Comparison of ENCODE assay signal across 32 cellular contexts in the genomic region with DNA sequence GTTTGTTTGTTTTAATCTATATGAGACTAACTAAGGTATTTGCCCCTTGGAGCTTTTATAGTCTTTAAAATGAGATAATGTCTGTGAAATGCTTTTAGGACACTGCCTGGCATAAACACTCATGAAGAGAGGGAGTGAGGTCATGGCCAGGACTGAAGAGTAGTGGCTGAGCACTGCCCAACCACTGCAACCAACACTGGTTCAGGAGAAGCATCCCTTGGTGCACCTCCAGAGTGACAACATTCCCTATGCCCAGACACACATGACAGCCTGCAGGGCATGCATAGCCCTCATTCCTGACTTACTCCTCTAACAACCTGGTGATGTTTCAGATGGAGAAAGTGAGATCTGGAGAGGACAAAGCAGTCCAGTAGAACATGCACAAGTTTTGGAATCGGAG. TPM values are rescaled to one million over a fixed set of nuclear protein-coding genes. Genes with fewer than 3 reads are reported as not detected.
DNase-seq lines count a peak whose midpoint lies in the region; ATAC-seq, FAIRE-seq and TF ChIP-seq lines count a peak whose summit lies in the region.
"Had no signal": no experiment of that assay in that cellular context is flagged by ENCODE, and none has a peak within 500 bp of the region (broad histone marks: within the 10 kb centered on the region; RNA-seq: fewer than 3 reads in every experiment).

No MANE protein-coding gene starts in this region.

- TF ChIP-seq EP300 in A549 (IDR thresholded peaks at IDR 0.05): no peak

- no peak overlapping the region for H3K9ac ChIP-seq in adipocyte (ENCODE audit: low read length)

- POLR2A ChIA-PET in A549 (lab: Yijun Ruan, JAX): no interaction called here

- H3K27ac ChIP-seq in A549 (peak overlapping the region in 1 of 2 experiments; percentile 61; a peak in 2 of 6 replicates), SJCRH30 (no peak overlapping the region)
- H3K27ac ChIP-seq: cardiac muscle cell, hepatocyte, Peyer's patch, SJSA1, thoracic aorta had no signal

- CTCF ChIA-PET in A549 (lab: Yijun Ruan, JAX): no interaction called here

- no peak for TF ChIP-seq POLR2A in A549 (IDR thresholded peaks at IDR 0.05; ENCODE audit: low read length)

- peaks cover 2% of the 10 kb centered on the region for H3K27me3 Mint-ChIP-seq in glutamatergic neuron (ENCODE audit: unreplicated experiment)
- H3K27me3 Mint-ChIP-seq: activated naive CD4-positive, alpha-beta T cell treated with anti-CD3 and anti-CD28 coated beads, Interleukin-2, amount 50 U/mL, for 24 hours; activated T-helper 17 cell treated with anti-CD3 and anti-CD28 coated beads, Interleukin-2, amount 50 U/mL, for 72 hours had no signal

- ATAC-seq in A549 (no peak), HG02623 (IDR thresholded peaks at IDR 0.05; ENCODE audit: unreplicated experiment) (no peak)
- ATAC-seq: activated T-helper 17 cell treated with anti-CD3 and anti-CD28 coated beads, Interleukin-2, amount 50 U/mL, for 72 hours; effector memory CD8-positive, alpha-beta T cell; esophagus mucosa; natural killer cell had no signal

- H3K4me3 ChIP-seq in A549: no peak overlapping the region
- no peak overlapping the region for H3K4me3 ChIP-seq in adipocyte (ENCODE audit: low read length)
- no peak overlapping the region for H3K4me3 ChIP-seq in SJCRH30
- H3K4me3 ChIP-seq: cardiac muscle cell, hepatocyte, Peyer's patch, SJSA1, thoracic aorta had no signal

- no peak for TF ChIP-seq CTCF in A549 (IDR thresholded peaks at IDR 0.05)
- no peak for TF ChIP-seq CTCF in glutamatergic neuron (IDR thresholded peaks at IDR 0.05; ENCODE audit: partially characterized antibody, unreplicated experiment)

- no peak for FAIRE-seq in A549 (lab: Jason Lieb, UNC)
- FAIRE-seq: A204.1, frontal cortex, GM19239 had no signal

- peaks cover 49% of the 10 kb centered on the region for H3K4me1 ChIP-seq in A549
- H3K4me1 ChIP-seq in adipocyte (ENCODE audit: control insufficient read depth, insufficient read depth, low read length): peaks cover 14% of the 10 kb centered on the region
- H3K4me1 ChIP-seq in SJCRH30: peaks cover 10% of the 10 kb centered on the region; the same call in 1 of the 2 replicates
- H3K4me1 ChIP-seq: Peyer's patch had no signal

- DNase-seq in A549 (ENCODE audit: low read depth in 1 of 2, low spot score in 1 of 2) (peak in 1 of 2 experiments; percentile 36), H4 (ENCODE audit: low spot score) (peak; percentile 78), adipocyte (ENCODE audit: low read depth) (peak; percentile 25), kidney tubule cell (ENCODE audit: low spot score) (peak; percentile 96), SJCRH30 (no peak), glutamatergic neuron (no peak), SHP77 (lab: John Stamatoyannopoulos, UW) (no peak)
- DNase-seq: activated CD4-positive, alpha-beta memory T cell treated with anti-CD3 and anti-CD28 coated beads for 36 hours; activated CD8-positive, alpha-beta memory T cell treated with anti-CD3 and anti-CD28 coated beads, Interleukin-2, amount 50 U/mL, for 48 hours; CD8-positive, alpha-beta memory T cell; cortex of kidney; effector memory CD8-positive, alpha-beta T cell; H9; natural killer cell; NCI-H1092 treated with DMSO at 0.1 percent for 48 hours; NCI-H187 treated with DMSO at 0.1 percent for 48 hours; NCI-H524 treated with DMSO at 0.1 percent for 48 hours; occipital lobe; Peyer's patch had no signal

- H3K27me3 ChIP-seq in adipocyte (replicated peaks; ENCODE audit: control insufficient read depth, insufficient read depth, low read length) (no peaks in the 10 kb centered on the region), SJCRH30 (no peaks in the 10 kb centered on the region)
- H3K27me3 ChIP-seq: cardiac muscle cell, hepatocyte, Peyer's patch, SJSA1 had no signal

- no peaks in the 10 kb centered on the region for H3K36me3 ChIP-seq in adipocyte (ENCODE audit: control insufficient read depth, insufficient read depth, low read length, severe bottlenecking)
- no peaks in the 10 kb centered on the region for H3K36me3 ChIP-seq in SJCRH30
- H3K36me3 ChIP-seq: cardiac muscle cell, Peyer's patch, SJSA1, thoracic aorta had no signal

- TF ChIP-seq RAD21 in A549 (conservative IDR thresholded peaks at IDR 0.05 in 1 of 2, IDR thresholded peaks at IDR 0.05 in 1 of 2): no peak

- H3K4me3 Mint-ChIP-seq in glutamatergic neuron (ENCODE audit: unreplicated experiment): no peak overlapping the region
- H3K4me3 Mint-ChIP-seq: activated CD4-positive, alpha-beta memory T cell treated with anti-CD3 and anti-CD28 coated beads for 36 hours; activated naive CD4-positive, alpha-beta T cell treated with anti-CD3 and anti-CD28 coated beads, Interleukin-2, amount 50 U/mL, for 24 hours; activated T-helper 17 cell treated with anti-CD3 and anti-CD28 coated beads, Interleukin-2, amount 50 U/mL, for 72 hours; B cell; CD8-positive, alpha-beta memory T cell; effector memory CD8-positive, alpha-beta T cell; H9; natural killer cell; stimulated activated naive CD8-positive, alpha-beta T cell treated with anti-CD3 and anti-CD28 coated beads, Interleukin-15, Interleukin-2, amounts not matched to agents 100 ng/mL and 50 ng/mL, for 24 hours had no signal

- peak overlapping the region; percentile 7; the same call in 1 of the 3 replicates for H3K4me2 ChIP-seq in A549
- H3K4me2 ChIP-seq: hepatocyte had no signal

- H3K36me3 Mint-ChIP-seq in glutamatergic neuron (ENCODE audit: unreplicated experiment): no peaks in the 10 kb centered on the region
- H3K36me3 Mint-ChIP-seq: activated CD4-positive, alpha-beta memory T cell treated with anti-CD3 and anti-CD28 coated beads for 36 hours; CD8-positive, alpha-beta memory T cell; natural killer cell had no signal

- 92% methylated on average over 1 of the region's 1 CpG for WGBS in A549 (ENCODE audit: missing lambda C conversion rate)

- H3K4me1 Mint-ChIP-seq in glutamatergic neuron (ENCODE audit: low read depth, unreplicated experiment): peaks cover 2% of the 10 kb centered on the region
- H3K4me1 Mint-ChIP-seq: B cell had no signal

- no peak overlapping the region for H3K27ac Mint-ChIP-seq in glutamatergic neuron (ENCODE audit: unreplicated experiment)
- H3K27ac Mint-ChIP-seq: activated CD4-positive, alpha-beta memory T cell treated with anti-CD3 and anti-CD28 coated beads for 36 hours; activated naive CD4-positive, alpha-beta T cell treated with anti-CD3 and anti-CD28 coated beads, Interleukin-2, amount 50 U/mL, for 24 hours; activated T-helper 17 cell treated with anti-CD3 and anti-CD28 coated beads, Interleukin-2, amount 50 U/mL, for 72 hours; B cell; CD8-positive, alpha-beta memory T cell; effector memory CD8-positive, alpha-beta T cell; H9; natural killer cell; stimulated activated naive CD8-positive, alpha-beta T cell treated with anti-CD3 and anti-CD28 coated beads, Interleukin-15, Interleukin-2, amounts not matched to agents 100 ng/mL and 50 ng/mL, for 24 hours had no signal

- no peaks in the 10 kb centered on the region for H3K9me3 ChIP-seq in A549
- no peaks in the 10 kb centered on the region for H3K9me3 ChIP-seq in adipocyte (ENCODE audit: control insufficient read depth, low read length)
- H3K9me3 ChIP-seq in SJCRH30 (replicated peaks): 0 out of 2 replicates have a peak, but pooled peaks cover 3% of the 10 kb centered on the region
- H3K9me3 ChIP-seq: Peyer's patch, SJSA1, thoracic aorta had no signal

- no peaks in the 10 kb centered on the region for H3K9me3 Mint-ChIP-seq in glutamatergic neuron (ENCODE audit: unreplicated experiment)
- H3K9me3 Mint-ChIP-seq: activated CD4-positive, alpha-beta memory T cell treated with anti-CD3 and anti-CD28 coated beads for 36 hours; activated naive CD4-positive, alpha-beta T cell treated with anti-CD3 and anti-CD28 coated beads, Interleukin-2, amount 50 U/mL, for 24 hours; activated T-helper 17 cell treated with anti-CD3 and anti-CD28 coated beads, Interleukin-2, amount 50 U/mL, for 72 hours; effector memory CD8-positive, alpha-beta T cell; H9; natural killer cell had no signal

TF ChIP-seq in A549, 52 proteins besides CTCF, POLR2A, EP300 and RAD21:
- TF ChIP-seq SMC3 (IDR thresholded peaks at IDR 0.05) (no peak), RCOR1 (IDR thresholded peaks at IDR 0.05; ENCODE audit: low read depth, low read length) (no peak), PHF8 (IDR thresholded peaks at IDR 0.05; ENCODE audit: borderline replicate concordance, low read depth) (no peak), CBX2 (IDR thresholded peaks at IDR 0.05; ENCODE audit: borderline replicate concordance, low read depth) (no peak)

RNA-seq across cellular contexts. Expression of a gene that starts 36.1 kb away (rescaled TPM):
- 21.4 and 22.3 TPM in 2 replicates for polyA plus RNA-seq in A549 (2011; rRNA removed)
- 28.5 and 35.1 TPM in 2 replicates for polyA plus RNA-seq in A549 (2012; cell fraction: cytosol; rRNA removed)
- 90.0 and 116 TPM in 2 replicates for polyA plus RNA-seq in A549 (2012; cell fraction: nucleus; rRNA removed)
- 19.7 to 23.5 TPM (median 20.1 TPM) in 3 replicates for polyA plus RNA-seq in A549 (2017; fragmentation: RNase III; extraction: RNeasy Plus Mini Kit Qiagen cat#74134 plus additional on column Dnase treatment)
- 74.2 and 74.4 TPM in 2 replicates for polyA minus RNA-seq in A549 (2011; rRNA and poly(A)+ RNA removed)
- 0.18 TPM in 1 of 2 replicates, not detected in the other for total RNA-seq in H4 (2014; rRNA removed; shearing (Covaris generic))
- not detected in 2 replicates for total RNA-seq in SJCRH30 (2014; rRNA removed; shearing (Covaris generic))
- total RNA-seq in glutamatergic neuron (ENCODE audit: unreplicated experiment): 12.4 TPM
- total RNA-seq: B cell had no signal
- polyA plus RNA-seq: CD8-positive, alpha-beta memory T cell had no signal

Comparison
In these comparisons a context has a peak if more than half of its experiments do, and no peak if none do; other contexts are left out.
1. DNase-seq: peak in H4 (single experiment), adipocyte (single experiment) and kidney tubule cell (single experiment); none in SJCRH30 (0 of 2), glutamatergic neuron (single experiment) and SHP77 (0 of 2).
2. RNA of a gene that starts 36.1 kb away (total RNA-seq): 12.4 TPM in glutamatergic neuron (single experiment); 0.18 TPM in H4 and not detected in SJCRH30; every median in the first group is over 10 times any median in the second.